In genomic region chr12:111529424-111530368, GRCh38 we compare ENCODE assay signal across 8 cellular contexts.
A peak's percentile ranks its signal among the peaks of the same experiment; 100 is the strongest.
DNase-seq lines count a peak whose midpoint lies in the region; ATAC-seq and TF ChIP-seq lines count a peak whose summit lies in the region.

No MANE protein-coding gene starts in this region.

- 54 to 56% (median 56%) methylated on average over 8 of the region's 8 CpGs for WGBS in ovary, 3 donors
- WGBS in tibial nerve, 2 donors: 51 to 55% methylated on average over 8 of the region's 8 CpGs

- H3K27ac ChIP-seq in foreskin keratinocyte (no peak overlapping the region), ovary (no peak overlapping the region), tibial nerve (no peak overlapping the region)

- H3K4me3 ChIP-seq in ovary: no peak overlapping the region
- H3K4me3 ChIP-seq in tibial nerve: no peak overlapping the region

- TF ChIP-seq EP300 in ovary (IDR thresholded peaks at IDR 0.05) (no peak), tibial nerve (IDR thresholded peaks at IDR 0.05) (no peak)

- intact Hi-C loops in ovary (cut with DNase I): loop anchor here in 3 of 4 donors (2.0 to 10.0 kb wide), 3 partner anchors 135 to 145 kb away; no protein-coding TSS in a partner anchor

- H3K9me3 ChIP-seq in ovary (no peaks in the 10 kb centered on the region), tibial nerve (no peaks in the 10 kb centered on the region)

- H3K27me3 ChIP-seq in foreskin keratinocyte (no peaks in the 10 kb centered on the region), ovary (no peaks in the 10 kb centered on the region), tibial nerve (no peaks in the 10 kb centered on the region)

- TF ChIP-seq CTCF in foreskin keratinocyte (conservative IDR thresholded peaks at IDR 0.05) (peak; percentile 67), ovary (IDR thresholded peaks at IDR 0.05) (peak in 2 of 3 donors; percentile 11 to 25), tibial nerve (IDR thresholded peaks at IDR 0.05) (peak; percentile 50 to 69 (median 58))

- TF ChIP-seq POLR2A in ovary (IDR thresholded peaks at IDR 0.05): no peak
- TF ChIP-seq POLR2A in tibial nerve (IDR thresholded peaks at IDR 0.05): no peak

- ATAC-seq in foreskin keratinocyte (peak; percentile 66), GM19023 (IDR thresholded peaks at IDR 0.05; ENCODE audit: unreplicated experiment) (no peak)

- peak; percentile 8 for DNase-seq in DMS 273 treated with DMSO at 0.1 percent for 48 hours (lab: John Stamatoyannopoulos, UW)
- DNase-seq in HUDEP-2 (lab: John Stamatoyannopoulos, UW; ENCODE audit: unreplicated experiment in 76 of 76): peak in 52 of 76 experiments; percentile 1 to 63 (median 21)
- peak; percentile 80 for DNase-seq in RKO (ENCODE audit: low spot score)
- DNase-seq in activated T-helper 1 cell treated with Interleukin-2 at 50 U/mL for 16 hours (ENCODE audit: low read depth): peak; percentile 30
- DNase-seq in foreskin keratinocyte: peak in 1 of 2 donors; percentile 30
- DNase-seq in ovary: peak in 4 of 5 donors; percentile 32 to 54 (median 50)
- no peak for DNase-seq in tibial nerve (ENCODE audit: low spot score in 2 of 2)

- H3K4me1 ChIP-seq in foreskin keratinocyte (no peaks in the 10 kb centered on the region), ovary (ENCODE audit: insufficient read depth) (no peaks in the 10 kb centered on the region), tibial nerve (peaks cover 0 to 6% (median 0%) of the 10 kb centered on the region in 4 donors)

- H3K36me3 ChIP-seq in ovary: no peaks in the 10 kb centered on the region
- peaks cover 0 to 41% (median 0%) of the 10 kb centered on the region in 3 donors for H3K36me3 ChIP-seq in tibial nerve

Comparison
In these comparisons a context has a peak if more than half of its experiments do, and no peak if none do; other contexts are left out.
1. DNase-seq: peak in DMS 273 treated with DMSO at 0.1 percent for 48 hours (single experiment), HUDEP-2 (52 of 76), RKO (single experiment), activated T-helper 1 cell treated with Interleukin-2 at 50 U/mL for 16 hours (single experiment) and ovary (4 of 5); none in tibial nerve (0 of 2).
2. Peak in every context shown above with its lines, with median percentiles within 50 percentile points of each other: CTCF ChIP-seq.